Comparison of ENCODE assay signal across 1 cellular context in genomic region chr17:43350888-43351361, GRCh38.
TF ChIP-seq lines count a peak whose summit lies in the region.

No MANE protein-coding gene starts in this region.

TF ChIP-seq in K562, 482 proteins besides CTCF, POLR2A, EP300 and RAD21 (continued from another document and continues in another):
- no peak for TF ChIP-seq E2F1 (CRISPR knock-in tag; IDR thresholded peaks at IDR 0.05)
- TF ChIP-seq RBFOX2 (IDR thresholded peaks at IDR 0.05; ENCODE audit: low read depth, low read length) = no peak
- peak; percentile 96 for TF ChIP-seq MAFF (IDR thresholded peaks at IDR 0.05; ENCODE audit: low read length)
- no peak for TF ChIP-seq ZBTB17 (CRISPR knock-in tag; IDR thresholded peaks at IDR 0.05)
- peak in 1 of 2 experiments; percentile 51; a peak in 2 of 4 replicates for TF ChIP-seq MNT (conservative IDR thresholded peaks at IDR 0.05)
- TF ChIP-seq FOS (IDR thresholded peaks at IDR 0.05; ENCODE audit: extremely low read depth, insufficient read length) = peak; percentile 10
- TF ChIP-seq CXXC5 (CRISPR knock-in tag; IDR thresholded peaks at IDR 0.05) = no peak; the same call in 1 of the 2 replicates
- TF ChIP-seq PHF20 (IDR thresholded peaks at IDR 0.05; ENCODE audit: partially characterized antibody) = no peak
- no peak for TF ChIP-seq EZH2 (IDR thresholded peaks at IDR 0.05; ENCODE audit: borderline replicate concordance, low read depth, low read length)
- TF ChIP-seq ATF1 (CRISPR knock-in tag; IDR thresholded peaks at IDR 0.05) = no peak
- peak; percentile 85 for TF ChIP-seq ATF1 (tag; IDR thresholded peaks at IDR 0.05)
- no peak for TF ChIP-seq POLR2AphosphoS5 (IDR thresholded peaks at IDR 0.05; ENCODE audit: control insufficient read depth, insufficient read depth, low read depth, low read length)
- no peak for TF ChIP-seq TBP (optimal IDR thresholded peaks at IDR 0.05; ENCODE audit: low read depth, low read length)
- no peak for TF ChIP-seq ELF1 (tag; IDR thresholded peaks at IDR 0.05)
- no peak for TF ChIP-seq IFI16 (CRISPR knock-in tag; IDR thresholded peaks at IDR 0.05)
- peak in 1 of 2 experiments; percentile 94; a peak in 2 of 4 replicates for TF ChIP-seq ZNF318 (IDR thresholded peaks at IDR 0.05; ENCODE audit: borderline replicate concordance in 1 of 2, low read depth in 1 of 2)
- TF ChIP-seq NCOA4 (IDR thresholded peaks at IDR 0.05; ENCODE audit: partially characterized antibody) = no peak
- TF ChIP-seq FOXA1 (IDR thresholded peaks at IDR 0.05; ENCODE audit: borderline replicate concordance) = no peak
- TF ChIP-seq ZNF717 (CRISPR knock-in tag; IDR thresholded peaks at IDR 0.05) = no peak
- TF ChIP-seq BHLHE40 (IDR thresholded peaks at IDR 0.05; ENCODE audit: low read length) = peak; percentile 93
- no peak for TF ChIP-seq SMAD2 (IDR thresholded peaks at IDR 0.05; ENCODE audit: low read depth, low read length)
- no peak for TF ChIP-seq CREB1 (IDR thresholded peaks at IDR 0.05)
- TF ChIP-seq CREB1 (CRISPR knock-in tag; IDR thresholded peaks at IDR 0.05) = peak; percentile 43; the same call in 1 of the 2 replicates
- peak; percentile 98 for TF ChIP-seq MAFK (IDR thresholded peaks at IDR 0.05; ENCODE audit: low read length)
- TF ChIP-seq TEAD1 (CRISPR knock-in tag; IDR thresholded peaks at IDR 0.05) = peak in 1 of 2 experiments; percentile 66; a peak in 1 of 4 replicates
- TF ChIP-seq MYC (IDR thresholded peaks at IDR 0.05; ENCODE audit: low read depth, low read length) = peak; percentile 47
- no peak for TF ChIP-seq MYC (CRISPR knock-in tag; IDR thresholded peaks at IDR 0.05; ENCODE audit: borderline replicate concordance, low read depth)
- TF ChIP-seq CBX5 (IDR thresholded peaks at IDR 0.05; ENCODE audit: borderline replicate concordance, low read depth) = no peak
- TF ChIP-seq ARID2 (IDR thresholded peaks at IDR 0.05) = no peak
- TF ChIP-seq FOSL1 (tag; conservative IDR thresholded peaks at IDR 0.05) = peak; percentile 97
- peak; percentile 93 for TF ChIP-seq ESRRA (IDR thresholded peaks at IDR 0.05; ENCODE audit: borderline replicate concordance, low read depth)
- TF ChIP-seq CTBP1 (IDR thresholded peaks at IDR 0.05; ENCODE audit: borderline replicate concordance) = peak; percentile 71; the same call in 1 of the 2 replicates
- TF ChIP-seq KDM4B (IDR thresholded peaks at IDR 0.05; ENCODE audit: borderline replicate concordance in 2 of 2, low read depth in 1 of 2) = no peak
- no peak for TF ChIP-seq STAT5A (IDR thresholded peaks at IDR 0.05; ENCODE audit: borderline replicate concordance, low read length)
- 0 out of 2 replicates have a peak, but pooled peaks have one; percentile 22 for TF ChIP-seq HIVEP1 (CRISPR knock-in tag; IDR thresholded peaks at IDR 0.05)
- TF ChIP-seq HNRNPH1 (optimal IDR thresholded peaks at IDR 0.05; ENCODE audit: low read depth, low read length) = no peak
- no peak for TF ChIP-seq NFE2L1 (tag; IDR thresholded peaks at IDR 0.05; ENCODE audit: borderline replicate concordance, low read depth)
- peak; percentile 98 for TF ChIP-seq ZNF316 (IDR thresholded peaks at IDR 0.05)
- 0 out of 2 replicates have a peak, but pooled peaks have one; percentile 26 for TF ChIP-seq EP400 (IDR thresholded peaks at IDR 0.05)
- TF ChIP-seq COPS2 (conservative IDR thresholded peaks at IDR 0.05) = no peak
- peak; percentile 94 for TF ChIP-seq ATF3 (IDR thresholded peaks at IDR 0.05)
- no peak; the same call in 1 of the 2 replicates for TF ChIP-seq ATF3 (CRISPR knock-in tag; conservative IDR thresholded peaks at IDR 0.05)
- TF ChIP-seq RFX5 (IDR thresholded peaks at IDR 0.05; ENCODE audit: low read depth, low read length) = no peak
- no peak for TF ChIP-seq ID3 (CRISPR knock-in tag; IDR thresholded peaks at IDR 0.05)
- no peak for TF ChIP-seq ID3 (tag; IDR thresholded peaks at IDR 0.05)
- TF ChIP-seq POLR3G (IDR thresholded peaks at IDR 0.05; ENCODE audit: extremely low read depth, insufficient read length, insufficient replicate concordance) = no peak
- no peak for TF ChIP-seq BRF1 (IDR thresholded peaks at IDR 0.05; ENCODE audit: borderline replicate concordance, extremely low read depth, insufficient read length)
- peak; percentile 83 for TF ChIP-seq RAD51 (IDR thresholded peaks at IDR 0.05; ENCODE audit: borderline replicate concordance, low read depth)
- TF ChIP-seq ETS2 (tag; IDR thresholded peaks at IDR 0.05; ENCODE audit: borderline replicate concordance, poor library complexity, severe bottlenecking) = no peak
- no peak for TF ChIP-seq MLLT1 (IDR thresholded peaks at IDR 0.05)
- TF ChIP-seq CUX1 (CRISPR knock-in tag; IDR thresholded peaks at IDR 0.05) = peak; percentile 67; the same call in 1 of the 2 replicates
- TF ChIP-seq L3MBTL2 (IDR thresholded peaks at IDR 0.05) = no peak; the same call in 1 of the 2 replicates
- TF ChIP-seq NCOR1 (IDR thresholded peaks at IDR 0.05) = peak; percentile 32; the same call in 1 of the 2 replicates
